In the genomic region with DNA sequence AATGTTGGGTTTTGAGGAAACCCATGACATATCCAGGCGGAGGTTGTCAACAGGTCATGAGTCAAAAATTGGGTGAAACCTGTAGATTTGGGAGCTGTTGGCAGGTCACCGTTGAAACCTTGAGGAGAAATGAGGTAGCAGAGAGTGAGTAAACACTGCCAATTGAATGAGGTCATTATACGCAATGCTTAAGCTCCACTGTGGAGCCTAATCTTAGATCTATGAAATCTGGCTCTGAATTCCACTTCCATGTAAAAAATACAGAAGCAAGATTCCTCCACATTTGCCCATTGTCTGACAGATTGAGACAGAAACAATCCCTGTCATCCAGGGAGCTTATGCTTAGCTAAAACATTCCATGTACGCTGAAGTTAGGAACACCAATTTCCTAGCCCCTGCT, we compare ENCODE assay signal across 1 cellular context.
TF ChIP-seq lines count a peak whose summit lies in the region.

No MANE protein-coding gene starts in this region.

TF ChIP-seq in HepG2, 621 proteins besides CTCF, POLR2A, EP300 and RAD21 (continued from another document):
- TF ChIP-seq, protein P1, sequence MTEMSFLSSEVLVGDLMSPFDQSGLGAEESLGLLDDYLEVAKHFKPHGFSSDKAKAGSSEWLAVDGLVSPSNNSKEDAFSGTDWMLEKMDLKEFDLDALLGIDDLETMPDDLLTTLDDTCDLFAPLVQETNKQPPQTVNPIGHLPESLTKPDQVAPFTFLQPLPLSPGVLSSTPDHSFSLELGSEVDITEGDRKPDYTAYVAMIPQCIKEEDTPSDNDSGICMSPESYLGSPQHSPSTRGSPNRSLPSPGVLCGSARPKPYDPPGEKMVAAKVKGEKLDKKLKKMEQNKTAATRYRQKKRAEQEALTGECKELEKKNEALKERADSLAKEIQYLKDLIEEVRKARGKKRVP (CRISPR knock-in tag; IDR thresholded peaks at IDR 0.05), result no peak
- TF ChIP-seq ZNF160 (CRISPR knock-in tag; IDR thresholded peaks at IDR 0.05), result no peak
- TF ChIP-seq, protein P2, sequence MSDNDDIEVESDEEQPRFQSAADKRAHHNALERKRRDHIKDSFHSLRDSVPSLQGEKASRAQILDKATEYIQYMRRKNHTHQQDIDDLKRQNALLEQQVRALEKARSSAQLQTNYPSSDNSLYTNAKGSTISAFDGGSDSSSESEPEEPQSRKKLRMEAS (IDR thresholded peaks at IDR 0.05), result no peak
